In the genomic region with DNA sequence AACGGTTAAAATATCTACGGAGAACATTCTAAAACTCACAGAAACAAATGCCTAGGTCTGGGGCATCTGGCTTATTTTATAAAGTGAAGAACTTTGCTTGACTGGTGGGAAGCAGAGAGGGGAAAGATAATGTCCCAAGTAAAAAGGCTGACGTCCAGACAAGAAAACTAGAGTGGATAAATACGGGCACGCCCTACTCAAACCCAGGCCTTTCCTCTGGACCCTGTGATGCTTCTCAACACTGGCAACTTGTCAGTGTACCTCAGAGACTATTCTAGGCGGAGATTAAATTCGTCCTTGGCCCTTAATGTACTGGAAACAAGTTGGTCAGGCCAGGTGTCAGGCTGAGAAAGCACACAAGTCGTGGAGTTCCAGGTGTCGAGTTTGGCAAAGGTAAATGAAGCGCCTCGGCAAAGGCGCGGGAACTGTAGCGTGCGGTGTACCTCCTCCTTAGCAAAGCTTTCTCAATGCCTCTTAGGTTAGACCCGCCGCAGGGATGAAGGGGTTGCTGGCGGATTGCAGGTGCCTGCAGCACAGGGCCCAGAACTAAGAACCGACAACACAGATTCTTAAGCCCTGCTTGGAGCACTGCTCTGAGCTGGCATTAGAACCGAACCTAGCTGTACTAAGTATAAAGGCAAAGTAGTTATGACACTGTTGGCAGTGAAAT, we compare ENCODE assay signal across 8 cellular contexts. TPM values are rescaled to one million over a fixed set of nuclear protein-coding genes. Genes with fewer than 3 reads are reported as not detected.
DNase-seq lines count a peak whose midpoint lies in the region; ATAC-seq and TF ChIP-seq lines count a peak whose summit lies in the region.

No MANE protein-coding gene starts in this region.

- POLR2A ChIA-PET in activated CD4-positive, alpha-beta T cell treated with anti-CD3 and anti-CD28 coated beads for 36 hours (lab: Charles Lee): interaction anchor here (0.7 to 5.1 kb wide), 5 partner anchors 9 to 71 kb away, joined by 3 to 45 read pairs (median 8); partner anchors contain the start of gene WBP2

- no peaks in the 10 kb centered on the region for H3K9me3 Mint-ChIP-seq in activated CD4-positive, alpha-beta T cell treated with anti-CD3 and anti-CD28 coated beads for 36 hours (ENCODE audit: low read depth)

- H3K27ac ChIP-seq in cingulate gyrus (ENCODE audit: low read depth, low read length): peak overlapping the region; percentile 100
- H3K27ac ChIP-seq in uterus: peak overlapping the region; percentile 99 to 100

- H3K27ac Mint-ChIP-seq in activated CD4-positive, alpha-beta T cell treated with anti-CD3 and anti-CD28 coated beads for 36 hours: peak overlapping the region; percentile 100

- ATAC-seq in activated CD4-positive, alpha-beta T cell treated with anti-CD3 and anti-CD28 coated beads for 36 hours: peak; percentile 5

- H3K4me3 Mint-ChIP-seq in activated CD4-positive, alpha-beta T cell treated with anti-CD3 and anti-CD28 coated beads for 36 hours: peak overlapping the region; percentile 91

- TF ChIP-seq CTCF in uterus (IDR thresholded peaks at IDR 0.05): peak in 1 of 4 experiments; percentile 14

- peaks cover 14% of the 10 kb centered on the region for H3K36me3 Mint-ChIP-seq in activated CD4-positive, alpha-beta T cell treated with anti-CD3 and anti-CD28 coated beads for 36 hours (ENCODE audit: low read depth)

- CTCF ChIA-PET in activated CD4-positive, alpha-beta T cell treated with anti-CD3 and anti-CD28 coated beads for 36 hours (lab: Charles Lee): interaction anchor here (0.6 to 2.2 kb wide), 17 partner anchors 8 to 480 kb away, joined by 3 to 13 read pairs (median 5); partner anchors contain the start of genes GALK1, RECQL5, SAP30BP and WBP2

- H3K27me3 ChIP-seq in mononuclear cell (ENCODE audit: insufficient read depth, low read length) (no peaks in the 10 kb centered on the region), uterus (no peaks in the 10 kb centered on the region)

- peaks cover 1% of the 10 kb centered on the region for H3K27me3 Mint-ChIP-seq in activated CD4-positive, alpha-beta T cell treated with anti-CD3 and anti-CD28 coated beads for 36 hours

- TF ChIP-seq POLR2A in uterus (IDR thresholded peaks at IDR 0.05): no peak

- H3K36me3 ChIP-seq in uterus: no peaks in the 10 kb centered on the region

- peak; percentile 50 for DNase-seq in activated CD4-positive, alpha-beta T cell treated with anti-CD3 and anti-CD28 coated beads for 36 hours
- no peak for DNase-seq in activated CD4-positive, alpha-beta T cell treated with anti-CD3 and anti-CD28 coated beads, Interleukin-2, amount 50 U/mL, for 1 hour
- DNase-seq in NCI-H526 treated with DMSO at 0.1 percent for 48 hours (lab: John Stamatoyannopoulos, UW) (peak; percentile 68), uterus (peak; percentile 62 to 65), cerebellum (ENCODE audit: low spot score) (no peak), Kasumi-1 (lab: John Stamatoyannopoulos, UW) (no peak)

- intact Hi-C loops in activated CD4-positive, alpha-beta T cell treated with anti-CD3 and anti-CD28 coated beads for 36 hours (cut with DNase I, micrococcal nuclease): loop anchor here (1.0 to 10.0 kb wide), 13 partner anchors 43 to 953 kb away; partner anchors contain the start of genes FBF1 (in 1 of the 2), FDXR (in 1 of the 2), GGA3 (in 1 of the 2) and GRB2 (in 1 of the 2)
- intact Hi-C loops in uterus (cut with DNase I; ENCODE audit: low total_unique reads): no loop called here

- H3K9me3 ChIP-seq in mononuclear cell (ENCODE audit: low read depth, low read length) (no peaks in the 10 kb centered on the region), uterus (no peaks in the 10 kb centered on the region)

- H3K4me3 ChIP-seq in mononuclear cell (ENCODE audit: low read length): peak overlapping the region; percentile 65
- H3K4me3 ChIP-seq in uterus: peak overlapping the region; percentile 75 to 79

- H3K4me1 Mint-ChIP-seq in activated CD4-positive, alpha-beta T cell treated with anti-CD3 and anti-CD28 coated beads for 36 hours: peaks cover 55% of the 10 kb centered on the region

- peaks cover 52% of the 10 kb centered on the region for H3K4me1 ChIP-seq in mononuclear cell (ENCODE audit: insufficient read depth, low read length)
- H3K4me1 ChIP-seq in uterus: peaks cover 5 to 6% of the 10 kb centered on the region in 2 donors

RNA-seq across cellular contexts. Expression of gene UNK, which starts 0.7 kb away (rescaled TPM):
- 10 to 100 TPM; 24.5 to 33.7 TPM for total RNA-seq in activated CD4-positive, alpha-beta T cell treated with anti-CD3 and anti-CD28 coated beads for 36 hours
- total RNA-seq in mononuclear cell: 32.8 TPM
- total RNA-seq in uterus: 10 to 100 TPM in 3 of 4 donors, 1 to 10 TPM in 1; 6.9 to 69.7 (median 45.5) TPM
- 72.0 TPM for total RNA-seq in cerebellum

RNA-seq across cellular contexts. Expression of gene GALK1, which starts 18.9 kb away (rescaled TPM):
- total RNA-seq in activated CD4-positive, alpha-beta T cell treated with anti-CD3 and anti-CD28 coated beads for 36 hours: 10 to 100 TPM; 50.3 to 63.2 TPM
- total RNA-seq in mononuclear cell (8.8 TPM), uterus (10 to 100 TPM in 3 of 4 donors, not detected in 1; 19.4 to 37.1 (median 35.6) TPM), cerebellum (6.8 TPM)

Comparison
In these comparisons a context has a peak if more than half of its experiments do, and no peak if none do; other contexts are left out.
1. DNase-seq: peak in activated CD4-positive, alpha-beta T cell treated with anti-CD3 and anti-CD28 coated beads for 36 hours (single experiment), NCI-H526 treated with DMSO at 0.1 percent for 48 hours (single experiment) and uterus (2 of 2); none in activated CD4-positive, alpha-beta T cell treated with anti-CD3 and anti-CD28 coated beads, Interleukin-2, amount 50 U/mL, for 1 hour (single experiment), cerebellum (single experiment) and Kasumi-1 (0 of 2).